Comparison of ENCODE assay signal across 22 cellular contexts in genomic region chr7:64555046-64555445, GRCh38. TPM values are rescaled to one million over a fixed set of nuclear protein-coding genes. Genes with fewer than 3 reads are reported as not detected.
DNase-seq lines count a peak whose midpoint lies in the region; ATAC-seq and TF ChIP-seq lines count a peak whose summit lies in the region.
"Had no signal": no experiment of that assay in that cellular context is flagged by ENCODE, and none has a peak within 500 bp of the region (broad histone marks: within the 10 kb centered on the region; RNA-seq: fewer than 3 reads in every experiment).

No MANE protein-coding gene starts in this region.

- peaks cover 34% of the 10 kb centered on the region for H3K4me1 Mint-ChIP-seq in activated naive CD4-positive, alpha-beta T cell treated with anti-CD3 and anti-CD28 coated beads, Interleukin-2, amount 50 U/mL, for 24 hours
- H3K4me1 Mint-ChIP-seq in activated naive CD4-positive, alpha-beta T cell treated with anti-CD3 and anti-CD28 coated beads for 36 hours (ENCODE audit: low read depth): peaks cover 8% of the 10 kb centered on the region
- H3K4me1 Mint-ChIP-seq in memory B cell: peaks cover 12% of the 10 kb centered on the region

- intact Hi-C loops in activated naive CD4-positive, alpha-beta T cell treated with anti-CD3 and anti-CD28 coated beads for 36 hours (cut with micrococcal nuclease): no loop called here

- TF ChIP-seq CTCF in choroid plexus epithelial cell (conservative IDR thresholded peaks at IDR 0.05; ENCODE audit: low read depth, low read length) (no peak), GM10248 (IDR thresholded peaks at IDR 0.05; ENCODE audit: control extremely low read depth, extremely low read depth, low read depth, missing control alignments) (no peak)

- H3K9me3 Mint-ChIP-seq in activated naive CD4-positive, alpha-beta T cell treated with anti-CD3 and anti-CD28 coated beads, Interleukin-2, amount 50 U/mL, for 24 hours: peaks cover 16% of the 10 kb centered on the region
- peaks cover 44% of the 10 kb centered on the region for H3K9me3 Mint-ChIP-seq in activated naive CD4-positive, alpha-beta T cell treated with anti-CD3 and anti-CD28 coated beads for 36 hours
- peaks cover 12% of the 10 kb centered on the region for H3K9me3 Mint-ChIP-seq in memory B cell

- CTCF ChIA-PET in activated naive CD4-positive, alpha-beta T cell treated with anti-CD3 and anti-CD28 coated beads for 36 hours (lab: Charles Lee): interaction anchor here (0.6 kb wide), 1 partner anchor 109 kb away, joined by 4 read pairs; no protein-coding TSS in a partner anchor
- CTCF ChIA-PET in GM10248 (lab: Yijun Ruan, JAX): no interaction called here

- DNase-seq in activated naive CD4-positive, alpha-beta T cell treated with anti-CD3 and anti-CD28 coated beads for 36 hours: no peak
- DNase-seq in choroid plexus epithelial cell (ENCODE audit: low read depth) (peak; percentile 71), memory B cell (ENCODE audit: low spot score in 2 of 2) (no peak), NCI-H524 treated with DMSO at 0.1 percent for 48 hours (lab: John Stamatoyannopoulos, UW) (no peak), ACHN (no peak), GM10248 (ENCODE audit: extremely low spot score) (no peak)
- DNase-seq: Caco-2; CD4-positive, alpha-beta memory T cell; DMS 273 treated with DMSO at 0.1 percent for 48 hours; DMS79 treated with DMSO at 0.1 percent for 48 hours; H7; KG1; NCI-H1092; NCI-H1436 treated with DMSO at 0.1 percent for 48 hours; NCI-H1930; NCI-H510A; NCI-H774; NK-92 treated with Interleukin-12 subunit alpha and Interleukin-12 subunit beta, amount 100 ng/mL, for 24 hours; SIG-M5 had no signal

- no peak overlapping the region for H3K4me3 Mint-ChIP-seq in activated naive CD4-positive, alpha-beta T cell treated with anti-CD3 and anti-CD28 coated beads, Interleukin-2, amount 50 U/mL, for 24 hours
- H3K4me3 Mint-ChIP-seq in activated naive CD4-positive, alpha-beta T cell treated with anti-CD3 and anti-CD28 coated beads for 36 hours: no peak overlapping the region
- H3K4me3 Mint-ChIP-seq in memory B cell: no peak overlapping the region
- H3K4me3 Mint-ChIP-seq: CD4-positive, alpha-beta memory T cell had no signal

- H3K36me3 Mint-ChIP-seq in activated naive CD4-positive, alpha-beta T cell treated with anti-CD3 and anti-CD28 coated beads, Interleukin-2, amount 50 U/mL, for 24 hours: peaks cover 39% of the 10 kb centered on the region
- peaks cover 77% of the 10 kb centered on the region for H3K36me3 Mint-ChIP-seq in activated naive CD4-positive, alpha-beta T cell treated with anti-CD3 and anti-CD28 coated beads for 36 hours (ENCODE audit: low read depth)
- H3K36me3 Mint-ChIP-seq in memory B cell: peaks cover 43% of the 10 kb centered on the region

- POLR2A ChIA-PET in GM10248 (lab: Yijun Ruan, JAX): no interaction called here

- H3K27ac Mint-ChIP-seq in activated naive CD4-positive, alpha-beta T cell treated with anti-CD3 and anti-CD28 coated beads, Interleukin-2, amount 50 U/mL, for 24 hours: peak overlapping the region; percentile 67
- no peak overlapping the region for H3K27ac Mint-ChIP-seq in activated naive CD4-positive, alpha-beta T cell treated with anti-CD3 and anti-CD28 coated beads for 36 hours
- peak overlapping the region; percentile 67 for H3K27ac Mint-ChIP-seq in memory B cell

- no peaks in the 10 kb centered on the region for H3K27me3 Mint-ChIP-seq in activated naive CD4-positive, alpha-beta T cell treated with anti-CD3 and anti-CD28 coated beads, Interleukin-2, amount 50 U/mL, for 24 hours
- no peaks in the 10 kb centered on the region for H3K27me3 Mint-ChIP-seq in activated naive CD4-positive, alpha-beta T cell treated with anti-CD3 and anti-CD28 coated beads for 36 hours (ENCODE audit: low read depth)
- H3K27me3 Mint-ChIP-seq in memory B cell: no peaks in the 10 kb centered on the region
- H3K27me3 Mint-ChIP-seq: CD4-positive, alpha-beta memory T cell had no signal

- no peak for ATAC-seq in memory B cell (ENCODE audit: low read depth)
- no peak for ATAC-seq in HG02610 (IDR thresholded peaks at IDR 0.05; ENCODE audit: unreplicated experiment)

- in situ Hi-C loops in ACHN (cut with HindIII; ENCODE audit: low pct_ligation_motif_present, low pct_unique_long_range_greater_than_20kb, low sequenced_read_pairs): no loop called here

- no peak overlapping the region for H3K4me3 ChIP-seq in choroid plexus epithelial cell (ENCODE audit: low read depth, low read length)
- H3K4me3 ChIP-seq: BLaER1 treated with 17β-estradiol and CSF1 and Interleukin-3, amounts not matched to agents 10 nM and 100 nM had no signal

RNA-seq across cellular contexts. Expression of gene ZNF680, which starts 7.8 kb away (rescaled TPM):
- 10 to 100 TPM; 13.4 to 14.0 TPM for total RNA-seq in activated naive CD4-positive, alpha-beta T cell treated with anti-CD3 and anti-CD28 coated beads for 36 hours
- total RNA-seq: H7 had no signal
